In genomic region chr5:55108651-55109050, GRCh38 we compare ENCODE assay signal across 20 cellular contexts. TPM values are rescaled to one million over a fixed set of nuclear protein-coding genes. Genes with fewer than 3 reads are reported as not detected.
DNase-seq lines count a peak whose midpoint lies in the region; TF ChIP-seq lines count a peak whose summit lies in the region.
"Had no signal": no experiment of that assay in that cellular context is flagged by ENCODE, and none has a peak within 500 bp of the region (broad histone marks: within the 10 kb centered on the region; RNA-seq: fewer than 3 reads in every experiment).

No MANE protein-coding gene starts in this region.

- intact Hi-C loops in adrenal gland (cut with DNase I), result no loop called here

- H3K9me3 Mint-ChIP-seq in T-helper 2 cell treated with Interferon-gamma antibody and Interleukin-4, amounts not matched to agents 5 μg/mL and 100 μg/mL, for 36 hours, result peaks cover 3% of the 10 kb centered on the region
- no peaks in the 10 kb centered on the region for H3K9me3 Mint-ChIP-seq in osteocyte (ENCODE audit: unreplicated experiment)
- H3K9me3 Mint-ChIP-seq: CD4-positive, CD25-positive, alpha-beta regulatory T cell had no signal

- H3K9me3 ChIP-seq in adipocyte (ENCODE audit: control insufficient read depth, low read length) (no peaks in the 10 kb centered on the region), adrenal gland (replicated peaks in 1 of 3) (no peaks in the 10 kb centered on the region)
- H3K9me3 ChIP-seq: BE2C, Peyer's patch had no signal

- H3K4me1 ChIP-seq in adipocyte (ENCODE audit: control insufficient read depth, insufficient read depth, low read length) (peaks cover 17% of the 10 kb centered on the region), adrenal gland (replicated peaks in 1 of 2) (no peaks in the 10 kb centered on the region)
- H3K4me1 ChIP-seq: BE2C, Peyer's patch had no signal

- no peak overlapping the region for H3K27ac Mint-ChIP-seq in T-helper 2 cell treated with Interferon-gamma antibody and Interleukin-4, amounts not matched to agents 5 μg/mL and 100 μg/mL, for 36 hours
- no peak overlapping the region for H3K27ac Mint-ChIP-seq in osteocyte (ENCODE audit: unreplicated experiment)

- peaks cover 51% of the 10 kb centered on the region for H3K4me1 Mint-ChIP-seq in T-helper 2 cell treated with Interferon-gamma antibody and Interleukin-4, amounts not matched to agents 5 μg/mL and 100 μg/mL, for 36 hours (ENCODE audit: low read depth)
- H3K4me1 Mint-ChIP-seq in osteocyte (ENCODE audit: unreplicated experiment), result no peaks in the 10 kb centered on the region

- H3K9ac ChIP-seq in adipocyte (ENCODE audit: low read length), result no peak overlapping the region

- peaks cover 72% of the 10 kb centered on the region for H3K36me3 Mint-ChIP-seq in T-helper 2 cell treated with Interferon-gamma antibody and Interleukin-4, amounts not matched to agents 5 μg/mL and 100 μg/mL, for 36 hours (ENCODE audit: low read depth)
- no peaks in the 10 kb centered on the region for H3K36me3 Mint-ChIP-seq in osteocyte (ENCODE audit: unreplicated experiment)

- TF ChIP-seq CTCF in osteocyte (IDR thresholded peaks at IDR 0.05), result no peak
- no peak for TF ChIP-seq CTCF in adrenal gland (IDR thresholded peaks at IDR 0.05)

- peak overlapping the region; percentile 41 for H3K4me3 Mint-ChIP-seq in T-helper 2 cell treated with Interferon-gamma antibody and Interleukin-4, amounts not matched to agents 5 μg/mL and 100 μg/mL, for 36 hours
- no peak overlapping the region for H3K4me3 Mint-ChIP-seq in osteocyte (ENCODE audit: unreplicated experiment)
- H3K4me3 Mint-ChIP-seq: CD4-positive, CD25-positive, alpha-beta regulatory T cell had no signal

- no peaks in the 10 kb centered on the region for H3K36me3 ChIP-seq in adipocyte (ENCODE audit: control insufficient read depth, insufficient read depth, low read length, severe bottlenecking)
- no peaks in the 10 kb centered on the region for H3K36me3 ChIP-seq in adrenal gland (replicated peaks in 1 of 2)
- H3K36me3 ChIP-seq: BE2C, Peyer's patch had no signal

- peaks cover 4% of the 10 kb centered on the region for H3K27me3 Mint-ChIP-seq in T-helper 2 cell treated with Interferon-gamma antibody and Interleukin-4, amounts not matched to agents 5 μg/mL and 100 μg/mL, for 36 hours (ENCODE audit: low read depth)
- H3K27me3 Mint-ChIP-seq in osteocyte (ENCODE audit: unreplicated experiment), result peaks cover 16% of the 10 kb centered on the region
- H3K27me3 Mint-ChIP-seq: CD4-positive, CD25-positive, alpha-beta regulatory T cell had no signal

- DNase-seq in T-helper 2 cell treated with Interferon-gamma antibody and Interleukin-4, amounts not matched to agents 5 μg/mL and 100 μg/mL, for 36 hours (ENCODE audit: low spot score), result no peak
- DNase-seq in T-helper 2 cell (no peak), adipocyte (ENCODE audit: low read depth) (peak; percentile 5), hepatic stellate cell (ENCODE audit: low spot score) (peak; percentile 7), middle frontal gyrus (ENCODE audit: extremely low spot score, low spot score) (no peak), osteocyte (ENCODE audit: extremely low spot score, unreplicated experiment) (no peak), adrenal gland (no peak)
- DNase-seq: BE2C; Calu3; CD4-positive, CD25-positive, alpha-beta regulatory T cell; EL; NCI-H1694 treated with DMSO at 0.1 percent for 48 hours; NCI-H2107; NCI-H510A; NCI-H748 treated with DMSO at 0.1 percent for 48 hours; NK-92 treated with Interleukin-12 subunit alpha and Interleukin-12 subunit beta, amount 100 ng/mL, for 24 hours; Peyer's patch had no signal

- H3K27me3 ChIP-seq in adipocyte (replicated peaks; ENCODE audit: control insufficient read depth, insufficient read depth, low read length) (no peaks in the 10 kb centered on the region), adrenal gland (peaks cover 3% of the 10 kb centered on the region)
- H3K27me3 ChIP-seq: BE2C, Peyer's patch had no signal

- TF ChIP-seq POLR2A in adrenal gland (IDR thresholded peaks at IDR 0.05), result no peak

- H3K4me3 ChIP-seq in adipocyte (ENCODE audit: low read length) (no peak overlapping the region), adrenal gland (no peak overlapping the region)
- H3K4me3 ChIP-seq: K562, Peyer's patch had no signal

- 55 to 73% (median 60%) methylated on average over 3 of the region's 3 CpGs for WGBS in adrenal gland, 4 donors

- no peak overlapping the region for H3K27ac ChIP-seq in adrenal gland
- H3K27ac ChIP-seq: Peyer's patch had no signal

RNA-seq across cellular contexts. Expression of gene GZMA, which starts 6.2 kb away (rescaled TPM):
- total RNA-seq in osteocyte (not detected in 2 replicates), adrenal gland (1 to 10 TPM in 3 of 8 donors, under 1 TPM in 3, not detected in 2; 0.41 to 5.1 (median 1.4) TPM)
- 1 to 10 TPM; 2.0 to 9.7 (median 4.2) TPM for polyA plus RNA-seq in adrenal gland
- total RNA-seq: A172, Calu3, H1, K562 had no signal
- polyA plus RNA-seq: H1, K562 had no signal

RNA-seq across cellular contexts. Expression of gene GPX8, which starts 51.3 kb away (rescaled TPM):
- total RNA-seq in osteocyte, result 139 and 154 TPM in 2 replicates
- 10 to 100 TPM; 10.2 to 19.7 (median 15.7) TPM for total RNA-seq in adrenal gland
- 10 to 100 TPM in 1 of 3 donors, 1 to 10 TPM in 2; 6.1 to 17.8 (median 7.2) TPM for polyA plus RNA-seq in adrenal gland
- total RNA-seq: CD4-positive, CD25-positive, alpha-beta regulatory T cell had no signal
- polyA plus RNA-seq: CD4-positive, CD25-positive, alpha-beta regulatory T cell had no signal

Comparison
In these comparisons a context has a peak if more than half of its experiments do, and no peak if none do; other contexts are left out.
1. DNase-seq: peak in adipocyte (single experiment) and hepatic stellate cell (single experiment); none in T-helper 2 cell treated with Interferon-gamma antibody and Interleukin-4, amounts not matched to agents 5 μg/mL and 100 μg/mL, for 36 hours (single experiment), T-helper 2 cell (0 of 5), middle frontal gyrus (single experiment), osteocyte (single experiment) and adrenal gland (0 of 7).